In genomic region chr11:17979770-17980371, GRCh38 we compare ENCODE assay signal across 8 cellular contexts. TPM values are rescaled to one million over a fixed set of nuclear protein-coding genes. Genes with fewer than 3 reads are reported as not detected.
DNase-seq lines count a peak whose midpoint lies in the region; ATAC-seq, FAIRE-seq and TF ChIP-seq lines count a peak whose summit lies in the region.

No MANE protein-coding gene starts in this region.

- peaks cover 10% of the 10 kb centered on the region for H4K20me1 ChIP-seq in osteoblast (ENCODE audit: insufficient read depth, low read length)

- ATAC-seq in GM18868 (IDR thresholded peaks at IDR 0.05; ENCODE audit: unreplicated experiment) (no peak), GM19452 (IDR thresholded peaks at IDR 0.05; ENCODE audit: unreplicated experiment) (no peak)

- H2AFZ ChIP-seq in osteoblast (ENCODE audit: low read length) = no peak overlapping the region

- H3K27me3 ChIP-seq in BE2C = no peaks in the 10 kb centered on the region
- H3K27me3 ChIP-seq in osteoblast (ENCODE audit: insufficient read depth, low read length) = no peaks in the 10 kb centered on the region

- no peak overlapping the region for H3K4me2 ChIP-seq in osteoblast (ENCODE audit: insufficient read depth, low read length)

- no peak overlapping the region for H3K27ac ChIP-seq in osteoblast (ENCODE audit: low read depth, low read length)

- H3K4me1 ChIP-seq in BE2C (no peaks in the 10 kb centered on the region), osteoblast (ENCODE audit: insufficient read depth, low read length) (no peaks in the 10 kb centered on the region)

- H3K4me3 ChIP-seq in BE2C (ENCODE audit: low read depth, low read length) (no peak overlapping the region), fibroblast of pulmonary artery (replicated peaks; ENCODE audit: low read depth, low read length) (no peak overlapping the region), osteoblast (ENCODE audit: insufficient read depth, low read length) (no peak overlapping the region)

- no peaks in the 10 kb centered on the region for H3K79me2 ChIP-seq in osteoblast (ENCODE audit: insufficient read depth, low read length)

- peak; percentile 11 for DNase-seq in BE2C
- peak; percentile 32 for DNase-seq in GM18507 (ENCODE audit: extremely low spot score, insufficient read length, low read depth)
- peak; percentile 59 for DNase-seq in NCI-H345 treated with DMSO at 0.1 percent for 48 hours (lab: John Stamatoyannopoulos, UW; ENCODE audit: unreplicated experiment)
- DNase-seq in activated T-cell treated with anti-CD3 and anti-CD28 coated beads for 1 hour (ENCODE audit: low read depth) = peak; percentile 8
- peak; percentile 23 for DNase-seq in fibroblast of pulmonary artery (ENCODE audit: low read depth)
- no peak for DNase-seq in osteoblast (ENCODE audit: insufficient read length, low spot score, missing footprints)

- TF ChIP-seq CTCF in BE2C (IDR thresholded peaks at IDR 0.05; ENCODE audit: low read depth, low read length) = peak; percentile 73
- peak; percentile 97 for TF ChIP-seq CTCF in fibroblast of pulmonary artery (IDR thresholded peaks at IDR 0.05; ENCODE audit: low read length, missing control alignments)
- peak; percentile 89 for TF ChIP-seq CTCF in osteoblast (IDR thresholded peaks at IDR 0.05; ENCODE audit: extremely low read depth, low read depth, low read length)

- FAIRE-seq in GM18507 (lab: Jason Lieb, UNC) = peak; percentile 79

- H3K36me3 ChIP-seq in BE2C (no peaks in the 10 kb centered on the region), osteoblast (ENCODE audit: insufficient read depth, low read length) (no peaks in the 10 kb centered on the region)

- H3K9me3 ChIP-seq in BE2C = no peaks in the 10 kb centered on the region
- H3K9me3 ChIP-seq in osteoblast (ENCODE audit: low read depth, low read length) = no peaks in the 10 kb centered on the region

RNA-seq across cellular contexts. Expression of gene SERGEF, which starts 33.0 kb away (rescaled TPM):
- 13.5 TPM for polyA plus RNA-seq in BE2C (2012; ENCODE audit: insufficient read depth, insufficient read length, low read depth)
- total RNA-seq in osteoblast = 26.8 and 29.7 TPM in 2 replicates
